1 cellular context compared by ENCODE assay signal in the genomic region with DNA sequence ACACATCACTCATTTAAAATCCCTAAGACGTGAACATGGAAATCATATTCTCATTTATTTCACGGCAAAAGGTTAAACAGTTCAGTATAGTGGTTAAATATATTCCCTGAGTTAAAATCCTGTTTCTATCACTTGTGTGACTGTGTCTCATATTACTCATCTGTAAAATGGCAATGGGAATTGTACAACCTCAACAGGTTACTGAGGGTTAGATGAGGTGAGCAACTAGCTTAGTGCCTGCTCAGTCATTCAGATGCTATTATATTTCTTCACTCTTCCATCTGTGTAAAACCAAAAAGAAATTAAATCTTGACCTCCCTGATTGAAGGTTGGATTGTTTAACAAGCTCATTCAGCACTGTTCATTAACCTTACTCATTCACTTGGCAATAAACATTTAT.
TF ChIP-seq lines count a peak whose summit lies in the region.

No MANE protein-coding gene starts in this region.

TF ChIP-seq in GM12878, 131 proteins besides CTCF, POLR2A, EP300 and RAD21:
- TF ChIP-seq, protein P1, sequence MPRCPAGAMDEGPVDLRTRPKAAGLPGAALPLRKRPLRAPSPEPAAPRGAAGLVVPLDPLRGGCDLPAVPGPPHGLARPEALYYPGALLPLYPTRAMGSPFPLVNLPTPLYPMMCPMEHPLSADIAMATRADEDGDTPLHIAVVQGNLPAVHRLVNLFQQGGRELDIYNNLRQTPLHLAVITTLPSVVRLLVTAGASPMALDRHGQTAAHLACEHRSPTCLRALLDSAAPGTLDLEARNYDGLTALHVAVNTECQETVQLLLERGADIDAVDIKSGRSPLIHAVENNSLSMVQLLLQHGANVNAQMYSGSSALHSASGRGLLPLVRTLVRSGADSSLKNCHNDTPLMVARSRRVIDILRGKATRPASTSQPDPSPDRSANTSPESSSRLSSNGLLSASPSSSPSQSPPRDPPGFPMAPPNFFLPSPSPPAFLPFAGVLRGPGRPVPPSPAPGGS (IDR thresholded peaks at IDR 0.05; ENCODE audit: borderline replicate concordance, insufficient read depth, low read depth, low read length, poor library complexity, severe bottlenecking) = peak; percentile 29
- TF ChIP-seq ZNF207 (IDR thresholded peaks at IDR 0.05; ENCODE audit: borderline replicate concordance) = no peak
- TF ChIP-seq RUNX3 (IDR thresholded peaks at IDR 0.05; ENCODE audit: low read length) = peak; percentile 35; the same call in 1 of the 2 replicates
